34 cellular contexts compared by ENCODE assay signal in genomic region chr3:102629943-102630342, GRCh38.
A peak's percentile ranks its signal among the peaks of the same experiment; 100 is the strongest.
DNase-seq lines count a peak whose midpoint lies in the region; ATAC-seq, FAIRE-seq and TF ChIP-seq lines count a peak whose summit lies in the region.
"Had no signal": no experiment of that assay in that cellular context is flagged by ENCODE, and none has a peak within 500 bp of the region (broad histone marks: within the 10 kb centered on the region; RNA-seq: fewer than 3 reads in every experiment).

No MANE protein-coding gene starts in this region.

- DNase-seq in HepG2 (ENCODE audit: low spot score) (no peak), right lobe of liver (no peak), A549 (ENCODE audit: low read depth in 1 of 2, low spot score in 1 of 2) (no peak), IMR-90 (no peak), kidney (no peak), ecto neural progenitor cell (ENCODE audit: low spot score) (no peak), hippocampal formation (lab: John Stamatoyannopoulos, UW) (no peak)
- DNase-seq: 8988T; ACHN; AML-193; BE2C; C1 segment of cervical spinal cord; Caco-2; Calu3; CD4-positive, alpha-beta memory T cell; CD4-positive, alpha-beta T cell; CD4-positive, CD25-positive, alpha-beta regulatory T cell; CD8-positive, alpha-beta memory T cell; CD8-positive, alpha-beta T cell; COR-L47; DMS 273 treated with DMSO at 0.1 percent for 48 hours; DMS153; DMS53; DMS79; DMS79 treated with DMSO at 0.1 percent for 48 hours; DND-41; EL had no signal

- no peak overlapping the region for H3K27ac ChIP-seq in HepG2 (ENCODE audit: extremely low read length, insufficient read depth, low read length)
- H3K27ac ChIP-seq in right lobe of liver = no peak overlapping the region
- H3K27ac ChIP-seq in A549 = no peak overlapping the region
- no peak overlapping the region for H3K27ac ChIP-seq in IMR-90 (ENCODE audit: insufficient read depth, low read length)
- H3K27ac ChIP-seq in kidney (ENCODE audit: low read depth in 2 of 2, low read length in 2 of 2) = no peak overlapping the region
- H3K27ac ChIP-seq: 22Rv1; BLaER1; BLaER1 treated with 17β-estradiol and CSF1 and Interleukin-3, amounts not matched to agents 10 nM and 100 nM; C4-2B had no signal

- H2BK15ac ChIP-seq in IMR-90 (ENCODE audit: low read depth, low read length) = no peak overlapping the region

- no peak overlapping the region for H3K14ac ChIP-seq in IMR-90 (replicated peaks; ENCODE audit: low read depth, low read length)

- H3K23ac ChIP-seq in IMR-90 (ENCODE audit: low read depth, low read length) = no peak overlapping the region

- no peak overlapping the region for H4K91ac ChIP-seq in IMR-90 (ENCODE audit: insufficient read depth, low read depth, low read length)

- dilution Hi-C loops in IMR-90 (cut with HindIII; ENCODE audit: low sequenced_read_pairs, unreplicated experiment) = no loop called here

- no peak overlapping the region for H2BK120ac ChIP-seq in IMR-90 (ENCODE audit: low read depth, low read length)

- no peak overlapping the region for H3K18ac ChIP-seq in IMR-90 (ENCODE audit: low read depth, low read length)

- H2BK20ac ChIP-seq in IMR-90 (ENCODE audit: low read depth, low read length) = no peak overlapping the region

- H3K9me1 ChIP-seq in IMR-90 (ENCODE audit: insufficient read depth, low read length) = no peaks in the 10 kb centered on the region

- H3K27me3 ChIP-seq in HepG2 (ENCODE audit: control insufficient read depth in 1 of 2, insufficient read depth in 2 of 2, low read length in 2 of 2) (no peaks in the 10 kb centered on the region), right lobe of liver (no peaks in the 10 kb centered on the region), IMR-90 (ENCODE audit: control insufficient read depth, insufficient read depth, low read length) (no peaks in the 10 kb centered on the region)
- H3K27me3 ChIP-seq: BE2C; BLaER1; BLaER1 treated with 17β-estradiol and CSF1 and Interleukin-3, amounts not matched to agents 10 nM and 100 nM had no signal

- H3K4me1 ChIP-seq in HepG2 (ENCODE audit: insufficient read depth, low read length) (no peaks in the 10 kb centered on the region), right lobe of liver (no peaks in the 10 kb centered on the region), A549 (no peaks in the 10 kb centered on the region), IMR-90 (ENCODE audit: control insufficient read depth, insufficient read depth, low read length) (no peaks in the 10 kb centered on the region), kidney (ENCODE audit: control insufficient read depth in 1 of 2, insufficient read depth in 1 of 2, low read depth in 1 of 2, low read length in 2 of 2) (no peaks in the 10 kb centered on the region)
- H3K4me1 ChIP-seq: BE2C; BLaER1; BLaER1 treated with 17β-estradiol and CSF1 and Interleukin-3, amounts not matched to agents 10 nM and 100 nM; Caco-2 had no signal

- H3K36me3 ChIP-seq in HepG2 (replicated peaks in 1 of 2; ENCODE audit: control insufficient read depth in 1 of 2, insufficient read depth in 2 of 2, low read length in 2 of 2) = no peaks in the 10 kb centered on the region
- H3K36me3 ChIP-seq in right lobe of liver = no peaks in the 10 kb centered on the region
- H3K36me3 ChIP-seq in IMR-90 (ENCODE audit: control insufficient read depth, insufficient read depth, low read length) = no peaks in the 10 kb centered on the region
- H3K36me3 ChIP-seq in kidney (ENCODE audit: control insufficient read depth in 1 of 2, insufficient read depth in 2 of 2, low read length in 2 of 2) = no peaks in the 10 kb centered on the region
- H3K36me3 ChIP-seq: BE2C; BLaER1; BLaER1 treated with 17β-estradiol and CSF1 and Interleukin-3, amounts not matched to agents 10 nM and 100 nM had no signal

- H3K56ac ChIP-seq in IMR-90 (ENCODE audit: extremely low read depth, insufficient read depth, low read length) = no peak overlapping the region

- H3K4me3 ChIP-seq in HepG2 (replicated peaks in 1 of 3; ENCODE audit: insufficient read depth in 1 of 3, low read depth in 2 of 3, low read length in 3 of 3) (no peak overlapping the region), right lobe of liver (no peak overlapping the region), A549 (no peak overlapping the region), IMR-90 (ENCODE audit: insufficient read depth, low read depth, low read length) (no peak overlapping the region), kidney (ENCODE audit: low read length in 2 of 2) (no peak overlapping the region)
- H3K4me3 ChIP-seq: BLaER1; BLaER1 treated with 17β-estradiol and CSF1 and Interleukin-3, amounts not matched to agents 10 nM and 100 nM had no signal

- TF ChIP-seq POLR2A in HepG2 (IDR thresholded peaks at IDR 0.05; ENCODE audit: insufficient read depth in 1 of 2, low read depth in 2 of 2, low read length in 2 of 2) (no peak), right lobe of liver (IDR thresholded peaks at IDR 0.05) (no peak), A549 (IDR thresholded peaks at IDR 0.05; ENCODE audit: low read length) (no peak), IMR-90 (IDR thresholded peaks at IDR 0.05; ENCODE audit: low read depth, low read length) (no peak)

- H3K9ac ChIP-seq in HepG2 (ENCODE audit: insufficient read depth, low read depth, low read length) (no peak overlapping the region), IMR-90 (ENCODE audit: low read depth, low read length) (no peak overlapping the region), kidney (ENCODE audit: low read length in 2 of 2) (no peak overlapping the region)
- H3K9ac ChIP-seq: BLaER1; BLaER1 treated with 17β-estradiol and CSF1 and Interleukin-3, amounts not matched to agents 10 nM and 100 nM had no signal

- no peak overlapping the region for H4K8ac ChIP-seq in IMR-90 (ENCODE audit: low read depth in 2 of 2, low read length in 2 of 2)

- H4K20me1 ChIP-seq in HepG2 (ENCODE audit: insufficient read depth, low read length) (no peaks in the 10 kb centered on the region), IMR-90 (ENCODE audit: insufficient read depth, low read length) (no peaks in the 10 kb centered on the region)
- H4K20me1 ChIP-seq: BLaER1; BLaER1 treated with 17β-estradiol and CSF1 and Interleukin-3, amounts not matched to agents 10 nM and 100 nM had no signal

- no peak overlapping the region for H2AK5ac ChIP-seq in IMR-90 (ENCODE audit: low read depth, low read length)

- no peaks in the 10 kb centered on the region for H3K79me2 ChIP-seq in HepG2 (ENCODE audit: insufficient read depth, low read length)

- no peak overlapping the region for H2AK9ac ChIP-seq in IMR-90 (replicated peaks; ENCODE audit: low read depth, low read length, poor library complexity)

- no peak for TF ChIP-seq CTCF in HepG2 (CRISPR knock-in tag; IDR thresholded peaks at IDR 0.05)
- no peak for TF ChIP-seq CTCF in right lobe of liver (IDR thresholded peaks at IDR 0.05)
- TF ChIP-seq CTCF in A549 (IDR thresholded peaks at IDR 0.05) = no peak
- no peak for TF ChIP-seq CTCF in IMR-90 (conservative IDR thresholded peaks at IDR 0.05; ENCODE audit: low read depth, low read length)
- TF ChIP-seq CTCF in kidney (IDR thresholded peaks at IDR 0.05; ENCODE audit: borderline replicate concordance, extremely low read depth, insufficient read depth) = no peak

- no peak for FAIRE-seq in HepG2 (lab: Jason Lieb, UNC)
- no peak for FAIRE-seq in A549 (lab: Jason Lieb, UNC)
- FAIRE-seq in kidney (lab: Jason Lieb, UNC) = peak; percentile 3
- FAIRE-seq: A204.1, D721Med had no signal

- TF ChIP-seq RAD21 in HepG2 (CRISPR knock-in tag; IDR thresholded peaks at IDR 0.05) (no peak), A549 (conservative IDR thresholded peaks at IDR 0.05 in 1 of 2, IDR thresholded peaks at IDR 0.05 in 1 of 2) (no peak), IMR-90 (IDR thresholded peaks at IDR 0.05; ENCODE audit: low read length) (no peak)

- H2AFZ ChIP-seq in HepG2 (ENCODE audit: low read length) = no peak overlapping the region
- H2AFZ ChIP-seq in IMR-90 (replicated peaks; ENCODE audit: low read length, poor library complexity) = no peak overlapping the region

- no peak for TF ChIP-seq EP300 in HepG2 (IDR thresholded peaks at IDR 0.05; ENCODE audit: low read depth in 2 of 2, low read length in 2 of 2)
- TF ChIP-seq EP300 in HepG2 (CRISPR knock-in tag; IDR thresholded peaks at IDR 0.05; ENCODE audit: borderline replicate concordance) = no peak
- TF ChIP-seq EP300 in A549 (IDR thresholded peaks at IDR 0.05) = no peak

- no peak overlapping the region for H2BK5ac ChIP-seq in IMR-90 (ENCODE audit: low read depth, low read length, poor library complexity, severe bottlenecking)

- H3K9me3 ChIP-seq in HepG2 (ENCODE audit: low read length) (no peaks in the 10 kb centered on the region), right lobe of liver (no peaks in the 10 kb centered on the region), A549 (no peaks in the 10 kb centered on the region), IMR-90 (ENCODE audit: control insufficient read depth, insufficient read depth, low read length) (no peaks in the 10 kb centered on the region), kidney (ENCODE audit: control insufficient read depth in 1 of 2, low read length in 2 of 2) (no peaks in the 10 kb centered on the region)
- H3K9me3 ChIP-seq: BE2C, Caco-2 had no signal

- intact Hi-C loops in HepG2 (cut with micrococcal nuclease; ENCODE audit: unreplicated experiment) = no loop called here
- intact Hi-C loops in right lobe of liver (cut with DNase I) = no loop called here
- intact Hi-C loops in IMR-90 (cut with micrococcal nuclease) = no loop called here
- intact Hi-C loops in kidney (cut with DNase I) = no loop called here

- H3K4me2 ChIP-seq in HepG2 (ENCODE audit: low read depth, low read length) = no peak overlapping the region
- no peak overlapping the region for H3K4me2 ChIP-seq in A549
- H3K4me2 ChIP-seq in IMR-90 (ENCODE audit: low read depth, low read length) = no peak overlapping the region
- H3K4me2 ChIP-seq: BLaER1; BLaER1 treated with 17β-estradiol and CSF1 and Interleukin-3, amounts not matched to agents 10 nM and 100 nM had no signal

- ATAC-seq in HepG2 = no peak
- no peak for ATAC-seq in right lobe of liver
- ATAC-seq in A549 = no peak
- ATAC-seq in IMR-90 (ENCODE audit: low read depth) = no peak
- ATAC-seq in GM18873 (IDR thresholded peaks at IDR 0.05; ENCODE audit: low FRiP score, unreplicated experiment) = no peak
- ATAC-seq: CD8-positive, alpha-beta T cell had no signal

- no peaks in the 10 kb centered on the region for H3K79me1 ChIP-seq in IMR-90 (ENCODE audit: low read depth in 1 of 2, low read length in 2 of 2)

- in situ Hi-C loops in HepG2 (cut with HindIII; ENCODE audit: extremely low pct_ligation_motif_present, low pct_unique_long_range_greater_than_20kb) = no loop called here
- in situ Hi-C loops in IMR-90 (cut with MboI; ENCODE audit: low sequenced_read_pairs) = no loop called here

- BruUV-seq in HepG2 (replicated peaks; lab: Mats Ljungman, UMichigan) (no TSS peak), IMR-90 (replicated peaks; lab: Mats Ljungman, UMichigan) (no TSS peak)

- no peak overlapping the region for H3K4ac ChIP-seq in IMR-90 (ENCODE audit: low read depth, low read length)

- CTCF ChIA-PET in HepG2 (lab: Yijun Ruan, JAX; ENCODE audit: low intra/inter-chr PET ratio, low total read pairs) = no interaction called here
- CTCF ChIA-PET in A549 (lab: Yijun Ruan, JAX) = no interaction called here
- CTCF ChIA-PET in IMR-90 (lab: Yijun Ruan, JAX) = no interaction called here

- H4K5ac ChIP-seq in IMR-90 (ENCODE audit: low read depth, low read length) = no peak overlapping the region

- POLR2A ChIA-PET in HepG2 (lab: Yijun Ruan, JAX) = no interaction called here
- POLR2A ChIA-PET in A549 (lab: Yijun Ruan, JAX) = no interaction called here
- POLR2A ChIA-PET in IMR-90 (lab: Charles Lee; ENCODE audit: unreplicated experiment) = no interaction called here

Comparison
In these comparisons a context has a peak if more than half of its experiments do, and no peak if none do; other contexts are left out.
1. Of the 38 proteins assayed by ChIP-seq in both HepG2 and A549: peak only in HepG2: none; only in A549: none; in both: MAFK; in neither: 37.